In the genomic region with DNA sequence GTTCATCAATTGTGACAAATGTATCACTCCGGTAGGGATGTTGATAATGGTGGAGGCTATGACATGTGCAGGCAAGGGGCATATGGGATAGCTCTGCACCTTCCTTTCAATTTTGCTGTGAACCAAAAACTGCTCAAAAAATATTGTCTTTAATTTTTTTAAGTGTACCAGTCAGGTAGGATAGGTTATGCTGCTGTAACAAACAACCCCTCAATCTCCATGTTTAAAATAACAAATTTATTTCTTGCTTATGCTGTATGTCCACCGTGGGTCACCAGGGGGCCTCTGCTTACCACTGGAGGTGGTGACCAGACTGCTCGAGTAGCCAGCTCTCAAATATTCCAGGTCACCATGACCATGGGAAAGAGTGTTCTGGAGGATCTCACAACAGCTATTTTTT, we compare ENCODE assay signal across 19 cellular contexts. TPM values are rescaled to one million over a fixed set of nuclear protein-coding genes. Genes with fewer than 3 reads are reported as not detected.
"Had no signal": no experiment of that assay in that cellular context is flagged by ENCODE, and none has a peak within 500 bp of the region (broad histone marks: within the 10 kb centered on the region; RNA-seq: fewer than 3 reads in every experiment).

No MANE protein-coding gene starts in this region.

- ATAC-seq: effector memory CD8-positive, alpha-beta T cell; heart left ventricle; naive thymus-derived CD4-positive, alpha-beta T cell; stimulated activated naive B cell treated with anti-CD40 and anti-IgM and Interleukin-4, amounts not matched to agents 10 μg/mL and 1 μg/mL and 100 μg/mL, for 72 hours; stimulated activated naive CD8-positive, alpha-beta T cell treated with anti-CD3 and anti-CD28 coated beads, Interleukin-15, amount 100 ng/mL, for 72 hours had no signal

- H3K4me1 Mint-ChIP-seq: stimulated activated naive B cell treated with anti-CD40 and anti-IgM and Interleukin-4, amounts not matched to agents 10 μg/mL and 1 μg/mL and 100 μg/mL, for 72 hours; stimulated activated naive CD8-positive, alpha-beta T cell treated with anti-CD3 and anti-CD28 coated beads, Interleukin-15, amount 100 ng/mL, for 72 hours had no signal

- H3K4me3 Mint-ChIP-seq: dendritic cell treated with granulocyte-macrophage colony-stimulating factor and Interleukin-4, amounts not matched to agents 40 ng/mL and 50 ng/mL, for 4 days; effector memory CD8-positive, alpha-beta T cell; naive thymus-derived CD4-positive, alpha-beta T cell; nephron progenitor cell; stimulated activated naive B cell treated with anti-CD40 and anti-IgM and Interleukin-4, amounts not matched to agents 10 μg/mL and 1 μg/mL and 100 μg/mL, for 72 hours; stimulated activated naive CD8-positive, alpha-beta T cell treated with anti-CD3 and anti-CD28 coated beads, Interleukin-15, amount 100 ng/mL, for 72 hours had no signal

- H3K9me3 ChIP-seq: neutrophil, sigmoid colon, testis had no signal

- H3K4me1 ChIP-seq: esophagus squamous epithelium, heart left ventricle, sigmoid colon, testis, tibial nerve had no signal

- FAIRE-seq: frontal cortex had no signal

- H3K36me3 Mint-ChIP-seq: naive thymus-derived CD4-positive, alpha-beta T cell had no signal

- H3K27ac Mint-ChIP-seq: dendritic cell treated with granulocyte-macrophage colony-stimulating factor and Interleukin-4, amounts not matched to agents 40 ng/mL and 50 ng/mL, for 4 days; effector memory CD8-positive, alpha-beta T cell; naive thymus-derived CD4-positive, alpha-beta T cell; nephron progenitor cell; stimulated activated naive B cell treated with anti-CD40 and anti-IgM and Interleukin-4, amounts not matched to agents 10 μg/mL and 1 μg/mL and 100 μg/mL, for 72 hours; stimulated activated naive CD8-positive, alpha-beta T cell treated with anti-CD3 and anti-CD28 coated beads, Interleukin-15, amount 100 ng/mL, for 72 hours had no signal

- H3K36me3 ChIP-seq: esophagus squamous epithelium, heart left ventricle, neutrophil, sigmoid colon, tibial nerve had no signal

- H3K4me3 ChIP-seq: esophagus squamous epithelium, heart left ventricle, sigmoid colon, skin epidermis, testis, tibial nerve had no signal

- H3K27me3 ChIP-seq: testis had no signal

- DNase-seq: effector memory CD8-positive, alpha-beta T cell; esophagus squamous epithelium; heart left ventricle; hippocampal formation; kidney glomerular epithelial cell; naive thymus-derived CD4-positive, alpha-beta T cell; nephron progenitor cell; sigmoid colon; stimulated activated CD4-positive, alpha-beta T cell treated with anti-CD3 and anti-CD28 coated beads, Interleukin-2, amount 100 ng/mL, for 24 hours; stimulated activated CD4-positive, alpha-beta T cell treated with anti-CD3 and anti-CD28 coated beads, Interleukin-4, amount 100 ng/mL, for 4 hours; stimulated activated naive B cell treated with anti-CD40 and anti-IgM and Interleukin-4, amounts not matched to agents 10 μg/mL and 1 μg/mL and 100 μg/mL, for 72 hours; stimulated activated naive CD8-positive, alpha-beta T cell treated with anti-CD3 and anti-CD28 coated beads, Interleukin-15, amount 100 ng/mL, for 72 hours; testis had no signal

- H3K9me3 Mint-ChIP-seq: effector memory CD8-positive, alpha-beta T cell had no signal

- H3K27ac ChIP-seq: esophagus squamous epithelium, heart left ventricle, neutrophil, sigmoid colon, skin epidermis, testis, tibial nerve had no signal

RNA-seq across cellular contexts. Expression of gene MSX1, which starts 23.4 kb away (rescaled TPM):
- total RNA-seq: mononuclear cell; naive thymus-derived CD4-positive, alpha-beta T cell had no signal
- polyA plus RNA-seq: naive thymus-derived CD4-positive, alpha-beta T cell had no signal
